ENCODE assay signal across 14 cellular contexts in genomic region chr11:41522899-41523672, GRCh38.
DNase-seq lines count a peak whose midpoint lies in the region; ATAC-seq and TF ChIP-seq lines count a peak whose summit lies in the region.
"Had no signal": no experiment of that assay in that cellular context is flagged by ENCODE, and none has a peak within 500 bp of the region (broad histone marks: within the 10 kb centered on the region; RNA-seq: fewer than 3 reads in every experiment).

No MANE protein-coding gene starts in this region.

- in situ Hi-C loops in astrocyte of the spinal cord (cut with HindIII; ENCODE audit: low sequenced_read_pairs) = no loop called here

- DNase-seq in M059J (ENCODE audit: low read depth) = peak; percentile 75
- peak; percentile 10 for DNase-seq in astrocyte of the spinal cord (ENCODE audit: low read depth, low spot score)
- peak; percentile 60 for DNase-seq in kidney tubule cell (ENCODE audit: low spot score)
- DNase-seq in NCI-H2196 treated with DMSO at 0.1 percent for 48 hours (lab: John Stamatoyannopoulos, UW; ENCODE audit: unreplicated experiment) = no peak
- no peak for DNase-seq in NCI-H82 treated with DMSO at 0.1 percent for 48 hours (lab: John Stamatoyannopoulos, UW; ENCODE audit: unreplicated experiment)
- DNase-seq in activated CD4-positive, alpha-beta T cell treated with anti-CD3 and anti-CD28 coated beads for 48 hours = no peak
- DNase-seq: Caco-2, NCI-H146, NCI-H2081 treated with DMSO at 0.1 percent for 48 hours, NCI-H345, NCI-H526 treated with DMSO at 0.1 percent for 48 hours, Right ventricle myocardium superior had no signal

- H3K27ac ChIP-seq in 22Rv1 = peak overlapping the region; percentile 48

- no peak for ATAC-seq in activated CD4-positive, CD25-positive, alpha-beta regulatory T cell treated with anti-CD3 and anti-CD28 coated beads, Interleukin-2, amount 50 U/mL, for 24 hours

- no peak for TF ChIP-seq CTCF in 22Rv1 (IDR thresholded peaks at IDR 0.05)
- no peak for TF ChIP-seq CTCF in astrocyte of the spinal cord (IDR thresholded peaks at IDR 0.05; ENCODE audit: low read depth, low read length)

- H3K4me3 ChIP-seq in astrocyte of the spinal cord (ENCODE audit: low read depth, low read length) = no peak overlapping the region

Comparison
In these comparisons a context has a peak if more than half of its experiments do, and no peak if none do; other contexts are left out.
1. DNase-seq: peak in M059J (single experiment), astrocyte of the spinal cord (single experiment) and kidney tubule cell (single experiment); none in NCI-H2196 treated with DMSO at 0.1 percent for 48 hours (single experiment), NCI-H82 treated with DMSO at 0.1 percent for 48 hours (single experiment) and activated CD4-positive, alpha-beta T cell treated with anti-CD3 and anti-CD28 coated beads for 48 hours (single experiment).